29 cellular contexts compared by ENCODE assay signal in the genomic region with DNA sequence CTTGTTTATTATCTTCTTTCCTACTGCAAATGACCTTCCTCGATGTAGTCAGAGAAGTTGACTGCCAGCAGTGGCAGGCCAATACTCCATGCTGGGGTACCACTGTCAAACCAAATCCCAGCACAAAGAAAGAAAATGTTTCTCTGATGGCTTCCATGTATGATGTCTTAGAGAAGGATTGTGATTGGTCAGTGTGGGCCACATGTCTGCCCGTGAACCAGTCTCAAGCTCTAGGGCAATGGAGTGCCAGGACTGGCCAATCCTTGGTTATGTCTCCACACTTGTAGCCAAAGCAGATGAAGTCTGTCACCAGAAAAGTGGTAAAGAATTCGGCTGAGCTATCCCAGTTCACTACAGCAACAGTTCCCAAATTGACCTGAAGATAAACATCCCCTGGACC.
"Had no signal": no experiment of that assay in that cellular context is flagged by ENCODE, and none has a peak within 500 bp of the region (broad histone marks: within the 10 kb centered on the region; RNA-seq: fewer than 3 reads in every experiment).

No MANE protein-coding gene starts in this region.

- H3K4me1 ChIP-seq: suprapubic skin, testis, tibial artery, tibial nerve, upper lobe of right lung, uterus, vagina had no signal

- H3K27ac ChIP-seq: stomach, suprapubic skin, testis, thoracic aorta, thyroid gland, tibial artery, tibial nerve, transverse colon, upper lobe of left lung, upper lobe of right lung, uterus, vagina had no signal

- H3K9me3 Mint-ChIP-seq: stimulated activated effector memory CD8-positive, alpha-beta T cell treated with anti-CD3 and anti-CD28 coated beads, Interleukin-12 subunit alpha, Interleukin-12 subunit beta, amount 100 ng/mL, for 72 hours; stimulated activated naive CD8-positive, alpha-beta T cell treated with anti-CD3 and anti-CD28 coated beads, Interleukin-15, amount 100 ng/mL, for 72 hours; stimulated activated naive CD8-positive, alpha-beta T cell treated with anti-CD3 and anti-CD28 coated beads, Interleukin-15, Interleukin-2, amounts not matched to agents 100 ng/mL and 50 ng/mL, for 24 hours; type B pancreatic cell had no signal

- H3K27me3 ChIP-seq: stomach, suprapubic skin, testis, thyroid gland, tibial artery, tibial nerve, transverse colon, upper lobe of left lung, upper lobe of right lung, uterus, vagina had no signal

- H3K9me3 ChIP-seq: stomach, suprapubic skin, testis, thoracic aorta, thyroid gland, tibial artery, tibial nerve, transverse colon, upper lobe of left lung, upper lobe of right lung, uterus, vagina had no signal

- H3K4me3 Mint-ChIP-seq: stimulated activated effector memory CD8-positive, alpha-beta T cell treated with anti-CD3 and anti-CD28 coated beads, Interleukin-12 subunit alpha, Interleukin-12 subunit beta, amount 100 ng/mL, for 72 hours; stimulated activated memory B cell treated with anti-CD40 and anti-IgM and Interleukin-4, amounts not matched to agents 10 μg/mL and 1 μg/mL and 100 μg/mL, for 72 hours; stimulated activated naive B cell treated with anti-CD40 and anti-IgM and Interleukin-4, amounts not matched to agents 10 μg/mL and 1 μg/mL and 100 μg/mL, for 72 hours; stimulated activated naive CD8-positive, alpha-beta T cell treated with anti-CD3 and anti-CD28 coated beads, Interleukin-15, amount 100 ng/mL, for 72 hours; stimulated activated naive CD8-positive, alpha-beta T cell treated with anti-CD3 and anti-CD28 coated beads, Interleukin-15, Interleukin-2, amounts not matched to agents 100 ng/mL and 50 ng/mL, for 24 hours; type B pancreatic cell had no signal

- DNase-seq: stimulated activated CD4-positive, alpha-beta T cell treated with anti-CD3 and anti-CD28 coated beads, Interleukin-2, amount 100 ng/mL, for 48 hours; stimulated activated CD4-positive, alpha-beta T cell treated with anti-CD3 and anti-CD28 coated beads, Interleukin-4, amount 100 ng/mL, for 1 hour; stimulated activated CD4-positive, alpha-beta T cell treated with anti-CD3 and anti-CD28 coated beads, Interleukin-4, amount 100 ng/mL, for 24 hours; stimulated activated CD4-positive, alpha-beta T cell treated with anti-CD3 and anti-CD28 coated beads, Interleukin-4, amount 100 ng/mL, for 4 hours; stimulated activated CD8-positive, alpha-beta memory T cell treated with anti-CD3 and anti-CD28 coated beads, Interleukin-4, amount 100 ng/mL, for 48 hours; stimulated activated naive B cell treated with anti-CD40 and anti-IgM and Interleukin-4, amounts not matched to agents 10 μg/mL and 1 μg/mL and 100 μg/mL, for 72 hours; stimulated activated naive CD4-positive, alpha-beta T cell; stimulated activated naive CD4-positive, alpha-beta T cell treated with Interleukin-2 at 50 U/mL for 16 hours; stimulated activated naive CD8-positive, alpha-beta T cell treated with anti-CD3 and anti-CD28 coated beads, Interleukin-15, amount 100 ng/mL, for 72 hours; stimulated activated naive CD8-positive, alpha-beta T cell treated with anti-CD3 and anti-CD28 coated beads, Interleukin-15, Interleukin-2, amounts not matched to agents 100 U/mL and 50 U/mL, for 24 hours; stomach; substantia nigra; testis; thyroid gland; tibial artery; transverse colon; trophoblast cell; upper lobe of left lung; upper lobe of right lung; uterus had no signal

- H3K4me3 ChIP-seq: stomach, suprapubic skin, testis, thoracic aorta, thyroid gland, tibial artery, tibial nerve, transverse colon, upper lobe of left lung, upper lobe of right lung, uterus, vagina had no signal

- FAIRE-seq: urothelium cell line had no signal

- H3K27ac Mint-ChIP-seq: stimulated activated effector memory CD8-positive, alpha-beta T cell treated with anti-CD3 and anti-CD28 coated beads, Interleukin-12 subunit alpha, Interleukin-12 subunit beta, amount 100 ng/mL, for 72 hours; stimulated activated memory B cell treated with anti-CD40 and anti-IgM and Interleukin-4, amounts not matched to agents 10 μg/mL and 1 μg/mL and 100 μg/mL, for 72 hours; stimulated activated naive B cell treated with anti-CD40 and anti-IgM and Interleukin-4, amounts not matched to agents 10 μg/mL and 1 μg/mL and 100 μg/mL, for 72 hours; stimulated activated naive CD8-positive, alpha-beta T cell treated with anti-CD3 and anti-CD28 coated beads, Interleukin-15, amount 100 ng/mL, for 72 hours; stimulated activated naive CD8-positive, alpha-beta T cell treated with anti-CD3 and anti-CD28 coated beads, Interleukin-15, Interleukin-2, amounts not matched to agents 100 ng/mL and 50 ng/mL, for 24 hours; type B pancreatic cell had no signal

- ATAC-seq: stimulated activated effector memory CD8-positive, alpha-beta T cell treated with anti-CD3 and anti-CD28 coated beads, Interleukin-12 subunit alpha, Interleukin-12 subunit beta, amount 100 ng/mL, for 72 hours; stimulated activated memory B cell treated with anti-CD40 and anti-IgM and Interleukin-4, amounts not matched to agents 10 μg/mL and 1 μg/mL and 100 μg/mL, for 72 hours; stimulated activated naive B cell treated with anti-CD40 and anti-IgM and Interleukin-4, amounts not matched to agents 10 μg/mL and 1 μg/mL and 100 μg/mL, for 72 hours; stimulated activated naive CD8-positive, alpha-beta T cell treated with anti-CD3 and anti-CD28 coated beads, Interleukin-15, amount 100 ng/mL, for 72 hours; stimulated activated naive CD8-positive, alpha-beta T cell treated with anti-CD3 and anti-CD28 coated beads, Interleukin-15, Interleukin-2, amounts not matched to agents 100 U/mL and 50 U/mL, for 24 hours; upper lobe of right lung had no signal

- H3K36me3 Mint-ChIP-seq: stimulated activated effector memory CD8-positive, alpha-beta T cell treated with anti-CD3 and anti-CD28 coated beads, Interleukin-12 subunit alpha, Interleukin-12 subunit beta, amount 100 ng/mL, for 72 hours; type B pancreatic cell had no signal

- H3K27me3 Mint-ChIP-seq: stimulated activated memory B cell treated with anti-CD40 and anti-IgM and Interleukin-4, amounts not matched to agents 10 μg/mL and 1 μg/mL and 100 μg/mL, for 72 hours; stimulated activated naive B cell treated with anti-CD40 and anti-IgM and Interleukin-4, amounts not matched to agents 10 μg/mL and 1 μg/mL and 100 μg/mL, for 72 hours; stimulated activated naive CD8-positive, alpha-beta T cell treated with anti-CD3 and anti-CD28 coated beads, Interleukin-15, amount 100 ng/mL, for 72 hours; stimulated activated naive CD8-positive, alpha-beta T cell treated with anti-CD3 and anti-CD28 coated beads, Interleukin-15, Interleukin-2, amounts not matched to agents 100 ng/mL and 50 ng/mL, for 24 hours had no signal

- H3K36me3 ChIP-seq: suprapubic skin, thoracic aorta, thyroid gland, tibial artery, transverse colon, upper lobe of left lung, upper lobe of right lung, uterus, vagina had no signal

- H3K4me1 Mint-ChIP-seq: stimulated activated memory B cell treated with anti-CD40 and anti-IgM and Interleukin-4, amounts not matched to agents 10 μg/mL and 1 μg/mL and 100 μg/mL, for 72 hours had no signal
